27 cellular contexts compared by ENCODE assay signal in genomic region chr2:69456154-69456553, GRCh38.
"Had no signal": no experiment of that assay in that cellular context is flagged by ENCODE, and none has a peak within 500 bp of the region (broad histone marks: within the 10 kb centered on the region; RNA-seq: fewer than 3 reads in every experiment).

No MANE protein-coding gene starts in this region.

- DNase-seq: colonic mucosa; effector CD8-positive, alpha-beta T cell; foreskin keratinocyte; heart right ventricle; hippocampal formation; left cardiac atrium; left lung; mesenchymal stem cell; mucosa of descending colon; naive B cell; pancreas; sigmoid colon; stimulated activated CD4-positive, alpha-beta T cell treated with anti-CD3 and anti-CD28 coated beads, Interleukin-2, amount 100 ng/mL, for 24 hours; stimulated activated CD4-positive, alpha-beta T cell treated with anti-CD3 and anti-CD28 coated beads, Interleukin-4, amount 100 ng/mL, for 24 hours; stimulated activated naive CD8-positive, alpha-beta T cell treated with anti-CD3 and anti-CD28 coated beads, Interleukin-15, Interleukin-2, amounts not matched to agents 100 U/mL and 50 U/mL, for 24 hours; substantia nigra; testis; tibial artery; upper lobe of left lung had no signal

- H3K9me3 ChIP-seq: colonic mucosa, esophagus muscularis mucosa, gastroesophageal sphincter, heart right ventricle, left lung, mucosa of descending colon, neutrophil, pancreas, sigmoid colon, testis, tibial artery, upper lobe of left lung had no signal

- H3K27ac ChIP-seq: colonic mucosa, esophagus muscularis mucosa, foreskin keratinocyte, gastroesophageal sphincter, heart right ventricle, left lung, neutrophil, pancreas, sigmoid colon, testis, tibial artery, upper lobe of left lung had no signal

- H3K27me3 Mint-ChIP-seq: dendritic cell treated with granulocyte-macrophage colony-stimulating factor and Interleukin-4, amounts not matched to agents 40 ng/mL and 50 ng/mL, for 4 days had no signal

- H3K4me1 ChIP-seq: colonic mucosa, esophagus muscularis mucosa, foreskin keratinocyte, gastroesophageal sphincter, heart right ventricle, pancreas, sigmoid colon, testis, tibial artery, upper lobe of left lung had no signal

- H3K9me3 Mint-ChIP-seq: dendritic cell treated with granulocyte-macrophage colony-stimulating factor and Interleukin-4, amounts not matched to agents 40 ng/mL and 50 ng/mL, for 4 days; mesothelial cell of epicardium; naive B cell; neural crest cell; stimulated activated memory B cell treated with anti-CD40 and anti-IgM and Interleukin-4, amounts not matched to agents 10 μg/mL and 1 μg/mL and 100 μg/mL, for 72 hours had no signal

- H3K27me3 ChIP-seq: colonic mucosa, esophagus muscularis mucosa, foreskin keratinocyte, gastroesophageal sphincter, heart right ventricle, left lung, neutrophil, pancreas, sigmoid colon, testis, tibial artery, upper lobe of left lung had no signal

- H3K4me3 Mint-ChIP-seq: dendritic cell treated with granulocyte-macrophage colony-stimulating factor and Interleukin-4, amounts not matched to agents 40 ng/mL and 50 ng/mL, for 4 days; mesothelial cell of epicardium; naive B cell; neural crest cell; stimulated activated memory B cell treated with anti-CD40 and anti-IgM and Interleukin-4, amounts not matched to agents 10 μg/mL and 1 μg/mL and 100 μg/mL, for 72 hours had no signal

- H3K4me3 ChIP-seq: colonic mucosa, esophagus muscularis mucosa, gastroesophageal sphincter, heart right ventricle, left lung, mucosa of descending colon, pancreas, sigmoid colon, testis, tibial artery, upper lobe of left lung had no signal

- H3K36me3 Mint-ChIP-seq: naive B cell; stimulated activated memory B cell treated with anti-CD40 and anti-IgM and Interleukin-4, amounts not matched to agents 10 μg/mL and 1 μg/mL and 100 μg/mL, for 72 hours had no signal

- ATAC-seq: foreskin keratinocyte; gastroesophageal sphincter; heart right ventricle; left cardiac atrium; left lung; mucosa of descending colon; pancreas; stimulated activated naive CD8-positive, alpha-beta T cell treated with anti-CD3 and anti-CD28 coated beads, Interleukin-15, Interleukin-2, amounts not matched to agents 100 U/mL and 50 U/mL, for 24 hours had no signal

- H3K36me3 ChIP-seq: colonic mucosa, esophagus muscularis mucosa, gastroesophageal sphincter, pancreas, sigmoid colon, tibial artery, upper lobe of left lung had no signal

- H3K27ac Mint-ChIP-seq: mesothelial cell of epicardium; naive B cell; progenitor cell of endocrine pancreas; stimulated activated memory B cell treated with anti-CD40 and anti-IgM and Interleukin-4, amounts not matched to agents 10 μg/mL and 1 μg/mL and 100 μg/mL, for 72 hours had no signal
